22 cellular contexts compared by ENCODE assay signal in genomic region chr1:192201303-192201702, GRCh38. TPM values are rescaled to one million over a fixed set of nuclear protein-coding genes. Genes with fewer than 3 reads are reported as not detected.
"Had no signal": no experiment of that assay in that cellular context is flagged by ENCODE, and none has a peak within 500 bp of the region (broad histone marks: within the 10 kb centered on the region; RNA-seq: fewer than 3 reads in every experiment).

No MANE protein-coding gene starts in this region.

- ATAC-seq: heart left ventricle; left lobe of liver; mucosa of descending colon; naive thymus-derived CD8-positive, alpha-beta T cell; right cardiac atrium; stimulated activated naive CD8-positive, alpha-beta T cell treated with anti-CD3 and anti-CD28 coated beads, Interleukin-15, Interleukin-2, amounts not matched to agents 100 U/mL and 50 U/mL, for 24 hours had no signal

- H3K9me3 ChIP-seq: mucosa of descending colon, suprapubic skin, uterus had no signal

- DNase-seq: cortex of kidney; dorsolateral prefrontal cortex; effector CD8-positive, alpha-beta T cell; foreskin melanocyte; hippocampal formation; mammary epithelial cell; mucosa of descending colon; naive thymus-derived CD8-positive, alpha-beta T cell; posterior cingulate gyrus; right cardiac atrium; small intestine; stimulated activated CD4-positive, alpha-beta T cell treated with anti-CD3 and anti-CD28 coated beads, Interleukin-12 subunit alpha, Interleukin-12 subunit beta, amount 100 ng/mL, for 4 hours; stimulated activated naive CD8-positive, alpha-beta T cell treated with anti-CD3 and anti-CD28 coated beads, Interleukin-15, Interleukin-2, amounts not matched to agents 100 U/mL and 50 U/mL, for 24 hours; tibial artery; upper lobe of left lung; uterus had no signal

- H3K4me1 ChIP-seq: heart left ventricle, suprapubic skin, tibial artery, upper lobe of left lung, uterus had no signal

- H3K36me3 ChIP-seq: heart left ventricle, suprapubic skin, tibial artery, upper lobe of left lung, uterus had no signal

- H3K27me3 ChIP-seq: dorsolateral prefrontal cortex, heart left ventricle, suprapubic skin, tibial artery, upper lobe of left lung, uterus had no signal

- H3K27me3 Mint-ChIP-seq: naive thymus-derived CD8-positive, alpha-beta T cell had no signal

- H3K4me3 ChIP-seq: dorsolateral prefrontal cortex, heart left ventricle, mucosa of descending colon, suprapubic skin, tibial artery, upper lobe of left lung, uterus had no signal

- H3K4me3 Mint-ChIP-seq: naive thymus-derived CD8-positive, alpha-beta T cell had no signal

- H3K36me3 Mint-ChIP-seq: naive thymus-derived CD8-positive, alpha-beta T cell had no signal

- H3K4me1 Mint-ChIP-seq: naive thymus-derived CD8-positive, alpha-beta T cell had no signal

- H3K27ac ChIP-seq: dorsolateral prefrontal cortex, heart left ventricle, suprapubic skin, tibial artery, upper lobe of left lung, uterus had no signal

- H3K27ac Mint-ChIP-seq: naive thymus-derived CD8-positive, alpha-beta T cell had no signal

- FAIRE-seq: islet of Langerhans, small intestine had no signal

RNA-seq across cellular contexts. Expression of gene RGS18, which starts 43.0 kb away (rescaled TPM):
- total RNA-seq: osteocyte had no signal
- polyA plus RNA-seq: naive thymus-derived CD8-positive, alpha-beta T cell; neural cell had no signal
